11 cellular contexts compared by ENCODE assay signal in the genomic region with DNA sequence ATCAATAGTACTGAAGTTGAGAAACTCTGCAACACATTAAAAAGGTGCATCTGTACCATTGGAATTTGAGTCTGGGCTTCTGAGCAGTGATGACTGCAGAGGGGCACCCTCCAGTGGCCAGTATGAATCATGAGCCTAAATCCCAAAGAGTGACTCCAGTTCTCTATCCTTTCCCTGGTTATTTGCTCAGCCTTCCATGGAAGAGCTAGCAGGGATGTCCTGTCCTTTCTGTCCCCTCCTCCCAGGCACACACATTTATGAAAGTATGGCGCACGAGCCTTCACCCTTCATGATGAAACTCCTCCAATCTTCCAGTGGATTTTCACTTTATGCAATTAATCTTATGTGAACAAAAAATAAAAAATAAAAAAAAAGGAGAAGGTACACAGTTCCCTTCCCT.
DNase-seq lines count a peak whose midpoint lies in the region; TF ChIP-seq lines count a peak whose summit lies in the region.
"Had no signal": no experiment of that assay in that cellular context is flagged by ENCODE, and none has a peak within 500 bp of the region (broad histone marks: within the 10 kb centered on the region; RNA-seq: fewer than 3 reads in every experiment).

No MANE protein-coding gene starts in this region.

- no peak overlapping the region for H3K23ac ChIP-seq in mesendoderm (ENCODE audit: low read length)

- H2AK5ac ChIP-seq in mesendoderm (ENCODE audit: low read length): no peak overlapping the region

- POLR2A ChIA-PET in activated CD4-positive, alpha-beta T cell treated with anti-CD3 and anti-CD28 coated beads, Interleukin-2, amount 10 ng/mL, durations not matched to agents 7 days and 5 days (lab: Charles Lee): interaction anchor here (0.5 kb wide), 1 partner anchor 255 kb away, joined by 3 read pairs; a partner anchor contains a TSS

- H3K27me3 Mint-ChIP-seq in activated CD4-positive, alpha-beta T cell treated with anti-CD3 and anti-CD28 coated beads, Interleukin-2, amount 10 ng/mL, durations not matched to agents 7 days and 5 days: peaks cover 39% of the 10 kb centered on the region

- CTCF ChIA-PET in activated CD4-positive, alpha-beta T cell treated with anti-CD3 and anti-CD28 coated beads, Interleukin-2, amount 10 ng/mL, durations not matched to agents 7 days and 5 days (lab: Charles Lee): interaction anchor here (0.6 to 3.8 kb wide), 11 partner anchors 9 to 465 kb away, joined by 3 to 23 read pairs (median 4); a partner anchor contains a TSS

- H2BK5ac ChIP-seq in mesendoderm (ENCODE audit: low read length): no peak overlapping the region

- TF ChIP-seq CTCF in LNCaP clone FGC (IDR thresholded peaks at IDR 0.05; ENCODE audit: control insufficient read depth, extremely low read depth, insufficient read depth): peak; percentile 57
- TF ChIP-seq CTCF in brain microvascular endothelial cell (IDR thresholded peaks at IDR 0.05; ENCODE audit: low read depth, low read length, missing control alignments): peak; percentile 83

- H4K8ac ChIP-seq in mesendoderm (ENCODE audit: low read depth, low read length): no peak overlapping the region

- in situ Hi-C loops in brain microvascular endothelial cell (cut with HindIII; ENCODE audit: low pct_ligation_motif_present, low sequenced_read_pairs): loop anchor here (25.0 kb wide), 1 partner anchor 233 kb away; no protein-coding TSS in a partner anchor

- no CpG with 5 or more reads among the region's 2 CpGs for WGBS in mesendoderm (ENCODE audit: extremely low coverage, insufficient coverage, low lambda C conversion rate)

- H3K36me3 ChIP-seq in brain microvascular endothelial cell (replicated peaks) (no peaks in the 10 kb centered on the region), mesendoderm (ENCODE audit: control insufficient read depth, insufficient read depth, low read length) (no peaks in the 10 kb centered on the region)
- H3K36me3 ChIP-seq: vagina had no signal

- H3K9me3 Mint-ChIP-seq in activated CD4-positive, alpha-beta T cell treated with anti-CD3 and anti-CD28 coated beads, Interleukin-2, amount 10 ng/mL, durations not matched to agents 7 days and 5 days: no peaks in the 10 kb centered on the region

- H3K27me3 ChIP-seq in brain microvascular endothelial cell (replicated peaks) (no peaks in the 10 kb centered on the region), mesendoderm (ENCODE audit: insufficient read depth, low read length, poor library complexity) (no peaks in the 10 kb centered on the region)
- H3K27me3 ChIP-seq: vagina had no signal

- H3K27ac ChIP-seq in brain microvascular endothelial cell (no peak overlapping the region), mesendoderm (ENCODE audit: low read depth, low read length) (no peak overlapping the region)
- H3K27ac ChIP-seq: vagina had no signal

- no peaks in the 10 kb centered on the region for H3K79me1 ChIP-seq in mesendoderm (ENCODE audit: low read length)

- no peak overlapping the region for H2BK120ac ChIP-seq in mesendoderm (ENCODE audit: low read depth, low read length)

- H3K9ac ChIP-seq in mesendoderm (ENCODE audit: low read length): no peak overlapping the region

- peaks cover 10% of the 10 kb centered on the region for H3K4me1 ChIP-seq in mesendoderm (ENCODE audit: control insufficient read depth, low read depth, low read length)

- H3K4me1 Mint-ChIP-seq in activated CD4-positive, alpha-beta T cell treated with anti-CD3 and anti-CD28 coated beads, Interleukin-2, amount 10 ng/mL, durations not matched to agents 7 days and 5 days: peaks cover 58% of the 10 kb centered on the region

- no peak overlapping the region for H3K4me3 Mint-ChIP-seq in activated CD4-positive, alpha-beta T cell treated with anti-CD3 and anti-CD28 coated beads, Interleukin-2, amount 10 ng/mL, durations not matched to agents 7 days and 5 days

- no peaks in the 10 kb centered on the region for H3K36me3 Mint-ChIP-seq in activated CD4-positive, alpha-beta T cell treated with anti-CD3 and anti-CD28 coated beads, Interleukin-2, amount 10 ng/mL, durations not matched to agents 7 days and 5 days (ENCODE audit: low read depth)

- no peak overlapping the region for H2BK15ac ChIP-seq in mesendoderm (replicated peaks; ENCODE audit: low read depth)

- peak; percentile 43 for DNase-seq in Daoy (ENCODE audit: low read depth)
- no peak for DNase-seq in LNCaP clone FGC (ENCODE audit: low read depth)
- DNase-seq in brain microvascular endothelial cell: peak; percentile 45
- DNase-seq in mesendoderm: peak; percentile 78
- no peak for DNase-seq in SKM-1 (lab: John Stamatoyannopoulos, UW; ENCODE audit: unreplicated experiment)
- no peak for DNase-seq in activated CD4-positive, alpha-beta T cell treated with anti-CD3 and anti-CD28 coated beads, Interleukin-2, amount 10 ng/mL, durations not matched to agents 7 days and 5 days
- no peak for DNase-seq in cerebellar nuclear complex (lab: John Stamatoyannopoulos, UW)
- no peak for DNase-seq in activated effector memory CD4-positive, alpha-beta T cell treated with anti-CD3 and anti-CD28 coated beads, Interleukin-2, amount 50 U/mL, for 16 hours
- DNase-seq: activated CD4-positive, alpha-beta T cell treated with anti-CD3 and anti-CD28 coated beads, Interleukin-2, amount 50 U/mL, for 4 hours; erythroblast had no signal

- H3K4me3 ChIP-seq in LNCaP clone FGC (ENCODE audit: low read depth, low read length) (no peak overlapping the region), brain microvascular endothelial cell (ENCODE audit: low read depth, low read length) (no peak overlapping the region), mesendoderm (ENCODE audit: low read length) (no peak overlapping the region)
- H3K4me3 ChIP-seq: vagina had no signal

- no peak overlapping the region for H3K56ac ChIP-seq in mesendoderm (ENCODE audit: low read length)

- H3K18ac ChIP-seq in mesendoderm (ENCODE audit: low read length): no peak overlapping the region

- H3K79me2 ChIP-seq in mesendoderm (ENCODE audit: control insufficient read depth, insufficient read depth, low read length): no peaks in the 10 kb centered on the region

- H3K4me2 ChIP-seq in mesendoderm (ENCODE audit: low read length): no peak overlapping the region

- H3K27ac Mint-ChIP-seq in activated CD4-positive, alpha-beta T cell treated with anti-CD3 and anti-CD28 coated beads, Interleukin-2, amount 10 ng/mL, durations not matched to agents 7 days and 5 days: no peak overlapping the region

- H4K5ac ChIP-seq in mesendoderm (ENCODE audit: low read length): no peak overlapping the region

- no peak overlapping the region for H3K4ac ChIP-seq in mesendoderm (ENCODE audit: low read depth, low read length)

Comparison
In these comparisons a context has a peak if more than half of its experiments do, and no peak if none do; other contexts are left out.
1. DNase-seq: peak in Daoy (single experiment), brain microvascular endothelial cell (single experiment) and mesendoderm (single experiment); none in LNCaP clone FGC (single experiment), SKM-1 (single experiment), activated CD4-positive, alpha-beta T cell treated with anti-CD3 and anti-CD28 coated beads, Interleukin-2, amount 10 ng/mL, durations not matched to agents 7 days and 5 days (single experiment), cerebellar nuclear complex (0 of 2) and activated effector memory CD4-positive, alpha-beta T cell treated with anti-CD3 and anti-CD28 coated beads, Interleukin-2, amount 50 U/mL, for 16 hours (single experiment).